11 cellular contexts compared by ENCODE assay signal in the genomic region with DNA sequence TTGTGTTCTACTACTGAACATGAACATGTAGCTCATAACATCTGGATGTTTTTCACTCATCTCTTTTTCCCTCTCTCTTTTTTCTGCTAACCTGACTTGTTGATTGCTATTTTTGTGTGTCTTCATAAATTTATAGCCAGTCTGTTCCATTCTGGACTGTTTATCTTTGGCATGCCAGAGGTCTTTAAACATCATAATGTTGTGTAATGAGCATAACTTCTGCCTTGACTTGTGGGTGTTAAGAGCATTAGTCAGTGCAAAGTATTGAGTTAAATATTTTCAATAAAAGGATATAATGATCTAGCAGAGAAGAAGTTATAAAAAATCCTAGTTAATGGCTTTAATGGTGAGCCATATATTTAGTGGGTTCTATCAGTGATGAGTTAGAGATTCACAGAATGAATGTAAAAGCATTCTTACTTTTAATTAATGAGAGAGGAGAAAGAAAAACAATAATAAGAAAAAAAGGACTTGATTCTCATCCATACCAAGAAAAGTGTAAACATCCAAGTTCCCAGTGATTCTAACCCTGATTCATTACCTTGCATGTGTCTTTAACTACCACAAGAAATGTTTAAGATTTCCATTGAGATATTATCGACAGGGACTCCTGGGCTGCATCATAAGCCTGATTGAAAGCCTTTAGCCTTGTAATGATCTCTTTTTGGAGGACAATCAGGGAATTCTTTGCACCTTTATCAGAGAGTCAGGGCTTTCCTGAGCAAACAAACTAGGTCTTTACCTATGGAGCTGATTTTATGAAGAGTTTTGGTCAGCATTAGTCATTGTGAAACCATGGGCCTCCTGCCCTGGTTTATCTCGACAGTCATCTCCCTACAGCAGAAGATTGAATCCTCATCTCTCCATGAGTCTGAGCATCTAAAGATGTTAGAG. TPM values are rescaled to one million over a fixed set of nuclear protein-coding genes. Genes with fewer than 3 reads are reported as not detected.
DNase-seq lines count a peak whose midpoint lies in the region; ATAC-seq, FAIRE-seq and TF ChIP-seq lines count a peak whose summit lies in the region.
"Had no signal": no experiment of that assay in that cellular context is flagged by ENCODE, and none has a peak within 500 bp of the region (broad histone marks: within the 10 kb centered on the region; RNA-seq: fewer than 3 reads in every experiment).

No MANE protein-coding gene starts in this region.

- H3K27me3 Mint-ChIP-seq in glutamatergic neuron (ENCODE audit: unreplicated experiment) = peaks cover 4% of the 10 kb centered on the region
- H3K27me3 Mint-ChIP-seq: central memory CD8-positive, alpha-beta T cell; stimulated activated naive B cell treated with anti-CD40 and anti-IgM and Interleukin-4, amounts not matched to agents 10 μg/mL and 1 μg/mL and 100 μg/mL, for 72 hours had no signal

- TF ChIP-seq EP300 in ovary (IDR thresholded peaks at IDR 0.05) = no peak

- H3K27ac Mint-ChIP-seq in glutamatergic neuron (ENCODE audit: unreplicated experiment) = no peak overlapping the region
- H3K27ac Mint-ChIP-seq: stimulated activated naive B cell treated with anti-CD40 and anti-IgM and Interleukin-4, amounts not matched to agents 10 μg/mL and 1 μg/mL and 100 μg/mL, for 72 hours had no signal

- peak; percentile 66 for ATAC-seq in HG02852 (IDR thresholded peaks at IDR 0.05; ENCODE audit: unreplicated experiment)

- H3K9me3 Mint-ChIP-seq in glutamatergic neuron (ENCODE audit: unreplicated experiment) = no peaks in the 10 kb centered on the region
- H3K9me3 Mint-ChIP-seq: central memory CD8-positive, alpha-beta T cell; stimulated activated naive B cell treated with anti-CD40 and anti-IgM and Interleukin-4, amounts not matched to agents 10 μg/mL and 1 μg/mL and 100 μg/mL, for 72 hours had no signal

- H3K36me3 Mint-ChIP-seq in glutamatergic neuron (ENCODE audit: unreplicated experiment) = no peaks in the 10 kb centered on the region
- H3K36me3 Mint-ChIP-seq: stimulated activated naive B cell treated with anti-CD40 and anti-IgM and Interleukin-4, amounts not matched to agents 10 μg/mL and 1 μg/mL and 100 μg/mL, for 72 hours had no signal

- no peak overlapping the region for H3K4me3 ChIP-seq in ovary

- DNase-seq in GM03348 (ENCODE audit: low spot score) (peak; percentile 62), amniotic epithelial cell (ENCODE audit: low read depth) (peak; percentile 94), non-pigmented ciliary epithelial cell (ENCODE audit: low read depth) (peak; percentile 72), ovary (no peak), NCI-H128 (lab: John Stamatoyannopoulos, UW; ENCODE audit: unreplicated experiment) (no peak), glutamatergic neuron (no peak), frontal cortex (ENCODE audit: low spot score in 2 of 2) (no peak)
- DNase-seq: stimulated activated naive B cell treated with anti-CD40 and anti-IgM and Interleukin-4, amounts not matched to agents 10 μg/mL and 1 μg/mL and 100 μg/mL, for 72 hours; T1000 had no signal

- H3K36me3 ChIP-seq in ovary = no peaks in the 10 kb centered on the region

- 73 to 79% (median 76%) methylated on average over 2 of the region's 2 CpGs for WGBS in ovary, 3 donors

- H3K4me3 Mint-ChIP-seq in glutamatergic neuron (ENCODE audit: unreplicated experiment) = no peak overlapping the region
- H3K4me3 Mint-ChIP-seq: central memory CD8-positive, alpha-beta T cell; stimulated activated naive B cell treated with anti-CD40 and anti-IgM and Interleukin-4, amounts not matched to agents 10 μg/mL and 1 μg/mL and 100 μg/mL, for 72 hours had no signal

- FAIRE-seq in frontal cortex (lab: Jason Lieb, UNC) = no peak

- H3K4me1 ChIP-seq in ovary (ENCODE audit: insufficient read depth) = peaks cover 20% of the 10 kb centered on the region

- TF ChIP-seq CTCF in ovary (IDR thresholded peaks at IDR 0.05) = no peak
- TF ChIP-seq CTCF in glutamatergic neuron (IDR thresholded peaks at IDR 0.05; ENCODE audit: partially characterized antibody, unreplicated experiment) = no peak

- H3K9me3 ChIP-seq in ovary = no peaks in the 10 kb centered on the region

- intact Hi-C loops in ovary (cut with DNase I) = no loop called here

- no peak for TF ChIP-seq POLR2A in ovary (IDR thresholded peaks at IDR 0.05)

- peak overlapping the region in 1 of 2 donors; percentile 14 for H3K27ac ChIP-seq in ovary

- H3K4me1 Mint-ChIP-seq in glutamatergic neuron (ENCODE audit: low read depth, unreplicated experiment) = peaks cover 15% of the 10 kb centered on the region
- H3K4me1 Mint-ChIP-seq: central memory CD8-positive, alpha-beta T cell had no signal

- H3K27me3 ChIP-seq in ovary = no peaks in the 10 kb centered on the region

RNA-seq across cellular contexts. Expression of gene MITF, which starts 22.9 kb away (rescaled TPM):
- total RNA-seq in ovary (10 to 100 TPM; 19.7 to 38.0 (median 24.9) TPM), glutamatergic neuron (ENCODE audit: unreplicated experiment) (0.25 TPM), frontal cortex (1.6 TPM)
- polyA plus RNA-seq in ovary = 10 to 100 TPM; 13.6 to 37.1 TPM

Comparison
In these comparisons a context has a peak if more than half of its experiments do, and no peak if none do; other contexts are left out.
1. DNase-seq: peak in GM03348 (single experiment), amniotic epithelial cell (single experiment) and non-pigmented ciliary epithelial cell (single experiment); none in ovary (0 of 5), NCI-H128 (single experiment), glutamatergic neuron (single experiment) and frontal cortex (0 of 2).